In genomic region chr6:85404497-85405174, GRCh38 we compare ENCODE assay signal across 10 cellular contexts. TPM values are rescaled to one million over a fixed set of nuclear protein-coding genes. Genes with fewer than 3 reads are reported as not detected.
DNase-seq lines count a peak whose midpoint lies in the region; ATAC-seq and TF ChIP-seq lines count a peak whose summit lies in the region.
"Had no signal": no experiment of that assay in that cellular context is flagged by ENCODE, and none has a peak within 500 bp of the region (broad histone marks: within the 10 kb centered on the region; RNA-seq: fewer than 3 reads in every experiment).

No MANE protein-coding gene starts in this region.

- ATAC-seq in GM21447 (IDR thresholded peaks at IDR 0.05; ENCODE audit: unreplicated experiment) = peak; percentile 15
- ATAC-seq in PC-3 = peak; percentile 74
- no peak for ATAC-seq in stimulated activated memory B cell treated with anti-CD40 and anti-IgM and Interleukin-4, amounts not matched to agents 10 μg/mL and 1 μg/mL and 100 μg/mL, for 72 hours
- ATAC-seq in natural killer cell = no peak

- no peaks in the 10 kb centered on the region for H3K79me2 ChIP-seq in PC-3 (ENCODE audit: low read length)

- DNase-seq in PC-3 (peak; percentile 94), fibroblast of gingiva (ENCODE audit: low read depth) (peak; percentile 83), OCI-M1 (lab: John Stamatoyannopoulos, UW) (no peak), natural killer cell (no peak)
- no peak for DNase-seq in stimulated activated CD4-positive, alpha-beta T cell treated with anti-CD3 and anti-CD28 coated beads, Interleukin-4, amount 100 ng/mL, for 4 hours
- DNase-seq: heart left ventricle, NCI-H2081 treated with DMSO at 0.1 percent for 48 hours had no signal

- H3K27ac ChIP-seq in PC-3 (ENCODE audit: low read length) = peak overlapping the region; percentile 95
- H3K27ac ChIP-seq: suprapubic skin had no signal

- H3K36me3 ChIP-seq in PC-3 (ENCODE audit: low read depth, low read length) = no peaks in the 10 kb centered on the region
- H3K36me3 ChIP-seq: heart left ventricle, suprapubic skin had no signal

- 0 out of 2 replicates have a peak overlapping the region, but pooled peaks have one; percentile 2 for H2AFZ ChIP-seq in PC-3 (ENCODE audit: low read length)

- CTCF ChIA-PET in PC-3 (lab: Charles Lee) = interaction anchor here (0.7 to 1.2 kb wide), 3 partner anchors 41 to 78 kb away, joined by 3 to 8 read pairs (median 3); no protein-coding TSS in a partner anchor

- H3K27ac Mint-ChIP-seq in stimulated activated memory B cell treated with anti-CD40 and anti-IgM and Interleukin-4, amounts not matched to agents 10 μg/mL and 1 μg/mL and 100 μg/mL, for 72 hours = peak overlapping the region; percentile 60
- H3K27ac Mint-ChIP-seq in natural killer cell = no peak overlapping the region

- peaks cover 10% of the 10 kb centered on the region for H3K4me1 Mint-ChIP-seq in stimulated activated memory B cell treated with anti-CD40 and anti-IgM and Interleukin-4, amounts not matched to agents 10 μg/mL and 1 μg/mL and 100 μg/mL, for 72 hours
- peaks cover 0 to 10% of the 10 kb centered on the region in 2 donors for H3K4me1 Mint-ChIP-seq in natural killer cell

- peak overlapping the region; percentile 76 for H3K4me2 ChIP-seq in PC-3 (ENCODE audit: low read length)

- intact Hi-C loops in PC-3 (cut with micrococcal nuclease) = loop anchor here (1.0 to 2.0 kb wide), 2 partner anchors 46 to 60 kb away; partner anchors contain the start of gene NT5E
- intact Hi-C loops in natural killer cell (cut with micrococcal nuclease) = no loop called here

- BruUV-seq in PC-3 (replicated peaks; lab: Mats Ljungman, UMichigan) = no TSS peak

- peaks cover 48% of the 10 kb centered on the region for H3K4me1 ChIP-seq in PC-3 (ENCODE audit: insufficient read depth, low read length)

- no peaks in the 10 kb centered on the region for H3K27me3 ChIP-seq in PC-3 (ENCODE audit: low read length)
- H3K27me3 ChIP-seq: suprapubic skin had no signal

- H4K20me1 ChIP-seq in PC-3 (ENCODE audit: low read length) = no peaks in the 10 kb centered on the region

- no peak for TF ChIP-seq CTCF in PC-3 (conservative IDR thresholded peaks at IDR 0.05; ENCODE audit: low read depth, low read length)
- TF ChIP-seq CTCF in natural killer cell (IDR thresholded peaks at IDR 0.05) = no peak

- no peaks in the 10 kb centered on the region for H3K9me2 ChIP-seq in PC-3 (replicated peaks; ENCODE audit: low read length)

- peak overlapping the region; percentile 45; the same call in 1 of the 2 replicates for H3K4me3 ChIP-seq in PC-3 (ENCODE audit: low read length)
- H3K4me3 ChIP-seq: heart left ventricle, suprapubic skin had no signal

- H3K4me3 Mint-ChIP-seq in stimulated activated memory B cell treated with anti-CD40 and anti-IgM and Interleukin-4, amounts not matched to agents 10 μg/mL and 1 μg/mL and 100 μg/mL, for 72 hours = no peak overlapping the region
- no peak overlapping the region for H3K4me3 Mint-ChIP-seq in natural killer cell

- H3F3A ChIP-seq in PC-3 (ENCODE audit: low read length, unreplicated experiment) = peaks cover 4% of the 10 kb centered on the region

- no peaks in the 10 kb centered on the region for H3K27me3 Mint-ChIP-seq in stimulated activated memory B cell treated with anti-CD40 and anti-IgM and Interleukin-4, amounts not matched to agents 10 μg/mL and 1 μg/mL and 100 μg/mL, for 72 hours
- H3K27me3 Mint-ChIP-seq in natural killer cell (ENCODE audit: low read depth in 2 of 2) = peaks cover 3 to 7% of the 10 kb centered on the region in 2 donors

- H3K9me3 Mint-ChIP-seq in stimulated activated memory B cell treated with anti-CD40 and anti-IgM and Interleukin-4, amounts not matched to agents 10 μg/mL and 1 μg/mL and 100 μg/mL, for 72 hours = no peaks in the 10 kb centered on the region
- no peaks in the 10 kb centered on the region for H3K9me3 Mint-ChIP-seq in natural killer cell

- H3K36me3 Mint-ChIP-seq in stimulated activated memory B cell treated with anti-CD40 and anti-IgM and Interleukin-4, amounts not matched to agents 10 μg/mL and 1 μg/mL and 100 μg/mL, for 72 hours = no peaks in the 10 kb centered on the region
- H3K36me3 Mint-ChIP-seq in natural killer cell = no peaks in the 10 kb centered on the region

- POLR2A ChIA-PET in PC-3 (lab: Charles Lee; ENCODE audit: unreplicated experiment) = interaction anchor here (0.6 to 1.5 kb wide), 5 partner anchors 32 to 122 kb away, joined by 3 to 15 read pairs (median 3); partner anchors contain the start of gene NT5E

- no peaks in the 10 kb centered on the region for H3K9me3 ChIP-seq in PC-3 (ENCODE audit: low read length)
- H3K9me3 ChIP-seq: heart left ventricle, suprapubic skin had no signal

- H3K9ac ChIP-seq in PC-3 (ENCODE audit: low read length) = peak overlapping the region; percentile 67

RNA-seq across cellular contexts. Expression of gene NT5E, which starts 45.2 kb away (rescaled TPM):
- 9.0 and 15.8 TPM in 2 replicates for total RNA-seq in PC-3 (2014; rRNA removed)
- total RNA-seq in natural killer cell = under 1 TPM in 2 of 3 donors, not detected in 1; 0.57 to 0.70 TPM

Comparison
In these comparisons a context has a peak if more than half of its experiments do, and no peak if none do; other contexts are left out.
1. ATAC-seq: peak in GM21447 (single experiment) and PC-3 (single experiment); none in stimulated activated memory B cell treated with anti-CD40 and anti-IgM and Interleukin-4, amounts not matched to agents 10 μg/mL and 1 μg/mL and 100 μg/mL, for 72 hours (single experiment) and natural killer cell (0 of 3).
2. DNase-seq: peak in PC-3 (single experiment) and fibroblast of gingiva (single experiment); none in stimulated activated CD4-positive, alpha-beta T cell treated with anti-CD3 and anti-CD28 coated beads, Interleukin-4, amount 100 ng/mL, for 4 hours (0 of 2), OCI-M1 (single experiment) and natural killer cell (single experiment).